ENCODE assay signal across 1 cellular context in genomic region chr7:2815523-2816240, GRCh38.
TF ChIP-seq lines count a peak whose summit lies in the region.

No MANE protein-coding gene starts in this region.

TF ChIP-seq in H1, 55 proteins besides CTCF, POLR2A, EP300 and RAD21:
- TF ChIP-seq ASH2L (IDR thresholded peaks at IDR 0.05; ENCODE audit: low read length) = no peak
- TF ChIP-seq TAF1 (IDR thresholded peaks at IDR 0.05; ENCODE audit: low read depth, low read length) = no peak
- no peak for TF ChIP-seq CHD2 (IDR thresholded peaks at IDR 0.05; ENCODE audit: low read length)
- TF ChIP-seq CBX5 (IDR thresholded peaks at IDR 0.05; ENCODE audit: low read depth, low read length) = no peak
- TF ChIP-seq JUN (IDR thresholded peaks at IDR 0.05; ENCODE audit: low read depth, low read length) = no peak
- no peak for TF ChIP-seq SAP30 (IDR thresholded peaks at IDR 0.05; ENCODE audit: insufficient read depth, insufficient replicate concordance, low read length)
- no peak for TF ChIP-seq CHD1 (IDR thresholded peaks at IDR 0.05; ENCODE audit: low read depth, low read length)
- TF ChIP-seq SUZ12 (IDR thresholded peaks at IDR 0.05; ENCODE audit: low read length) = no peak
- TF ChIP-seq CTBP2 (IDR thresholded peaks at IDR 0.05; ENCODE audit: borderline replicate concordance, insufficient read depth, insufficient read length, low read length) = no peak
- TF ChIP-seq, protein P1, sequence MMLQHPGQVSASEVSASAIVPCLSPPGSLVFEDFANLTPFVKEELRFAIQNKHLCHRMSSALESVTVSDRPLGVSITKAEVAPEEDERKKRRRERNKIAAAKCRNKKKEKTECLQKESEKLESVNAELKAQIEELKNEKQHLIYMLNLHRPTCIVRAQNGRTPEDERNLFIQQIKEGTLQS (IDR thresholded peaks at IDR 0.05; ENCODE audit: insufficient read depth, low read depth, low read length) = no peak
